Comparison of ENCODE assay signal across 30 cellular contexts in the genomic region with DNA sequence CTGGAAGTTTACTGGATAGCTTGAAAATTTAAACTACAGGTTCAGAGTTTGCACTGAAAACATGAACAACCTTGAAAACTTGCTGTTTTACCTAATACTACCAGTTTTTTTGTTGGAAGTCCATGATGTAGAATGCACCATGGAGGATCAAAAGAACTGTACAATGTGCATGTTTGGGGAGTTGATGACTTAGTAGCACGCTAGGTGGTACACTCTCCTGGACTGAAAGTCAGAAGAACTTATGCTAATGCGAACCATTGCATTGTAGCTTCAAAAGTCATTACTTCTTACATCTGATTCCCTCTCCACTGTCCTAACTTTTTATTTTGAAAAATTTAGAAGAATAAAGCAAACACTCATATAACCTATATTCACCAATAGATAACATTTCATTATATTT.
A peak's percentile ranks its signal among the peaks of the same experiment; 100 is the strongest.
DNase-seq lines count a peak whose midpoint lies in the region; ATAC-seq and TF ChIP-seq lines count a peak whose summit lies in the region.
"Had no signal": no experiment of that assay in that cellular context is flagged by ENCODE, and none has a peak within 500 bp of the region (broad histone marks: within the 10 kb centered on the region; RNA-seq: fewer than 3 reads in every experiment).

No MANE protein-coding gene starts in this region.

- H3K9me3 ChIP-seq in Karpas-422 (ENCODE audit: low read length), result no peaks in the 10 kb centered on the region
- H3K9me3 ChIP-seq: Caco-2, lower lobe of right lung, MG63, ovary, suprapubic skin had no signal

- no peak overlapping the region for H2AFZ ChIP-seq in Karpas-422 (ENCODE audit: low read length)

- no peak for ATAC-seq in HG03571 (IDR thresholded peaks at IDR 0.05; ENCODE audit: unreplicated experiment)
- ATAC-seq: activated CD8-positive, alpha-beta T cell treated with anti-CD3 and anti-CD28 coated beads, Interleukin-2, amount 10 ng/mL, durations not matched to agents 7 days and 5 days; lower lobe of right lung; Right ventricle myocardium inferior; stimulated activated naive B cell treated with anti-CD40 and anti-IgM and Interleukin-4, amounts not matched to agents 10 μg/mL and 1 μg/mL and 100 μg/mL, for 72 hours had no signal

- H3K4me3 ChIP-seq in GM06990 (replicated peaks; ENCODE audit: low read depth, low read length) (no peak overlapping the region), Karpas-422 (ENCODE audit: low read length) (no peak overlapping the region)
- H3K4me3 ChIP-seq: BLaER1 treated with 17β-estradiol and CSF1 and Interleukin-3, amounts not matched to agents 10 nM and 100 nM; dorsolateral prefrontal cortex; lower lobe of right lung; MG63; ovary; right atrium auricular region; suprapubic skin had no signal

- in situ Hi-C loops in SK-MEL-5 (cut with HindIII; ENCODE audit: low pct_unique_long_range_greater_than_20kb, low sequenced_read_pairs), result no loop called here

- H3K4me2 ChIP-seq in Karpas-422 (ENCODE audit: low read depth, low read length, poor library complexity, severe bottlenecking), result no peak overlapping the region
- H3K4me2 ChIP-seq: BLaER1 treated with 17β-estradiol and CSF1 and Interleukin-3, amounts not matched to agents 10 nM and 100 nM had no signal

- no peak for DNase-seq in GM06990 (ENCODE audit: extremely low read depth, insufficient read length)
- DNase-seq in Karpas-422, result peak; percentile 49
- peak; percentile 35 for DNase-seq in SK-MEL-5 (ENCODE audit: low read depth, low spot score)
- no peak for DNase-seq in NCI-H510A (lab: John Stamatoyannopoulos, UW)
- no peak for DNase-seq in putamen (ENCODE audit: low spot score)
- DNase-seq in SKM-1 (lab: John Stamatoyannopoulos, UW; ENCODE audit: unreplicated experiment), result no peak
- DNase-seq: activated CD4-positive, alpha-beta T cell treated with anti-CD3 and anti-CD28 coated beads for 1 hour; activated CD8-positive, alpha-beta T cell treated with anti-CD3 and anti-CD28 coated beads, Interleukin-2, amount 10 ng/mL, durations not matched to agents 7 days and 5 days; activated effector memory CD4-positive, alpha-beta T cell treated with Interleukin-2 at 50 U/mL for 16 hours; activated naive CD8-positive, alpha-beta T cell treated with anti-CD3 and anti-CD28 coated beads for 36 hours; activated T-cell treated with anti-CD3 and anti-CD28 coated beads for 4 hours; Caco-2; dorsolateral prefrontal cortex; glutamatergic neuron; H9; lower lobe of right lung; MG63; NCI-H1436; NCI-H524 treated with DMSO at 0.1 percent for 48 hours; nephron progenitor cell; ovary; stimulated activated CD4-positive, alpha-beta T cell treated with anti-CD3 and anti-CD28 coated beads, Interleukin-4, amount 100 ng/mL, for 24 hours; stimulated activated naive B cell treated with anti-CD40 and anti-IgM and Interleukin-4, amounts not matched to agents 10 μg/mL and 1 μg/mL and 100 μg/mL, for 72 hours; T-helper 1 cell had no signal

- H3K27me3 ChIP-seq in GM06990 (replicated peaks; ENCODE audit: control insufficient read depth, insufficient read depth, low read length) (no peaks in the 10 kb centered on the region), Karpas-422 (ENCODE audit: low read length) (no peaks in the 10 kb centered on the region)
- H3K27me3 ChIP-seq: BLaER1 treated with 17β-estradiol and CSF1 and Interleukin-3, amounts not matched to agents 10 nM and 100 nM; MG63; ovary; right atrium auricular region; suprapubic skin had no signal

- no peaks in the 10 kb centered on the region for H3K9me2 ChIP-seq in Karpas-422 (replicated peaks; ENCODE audit: insufficient read depth, low read length)

- H3K36me3 ChIP-seq in GM06990 (ENCODE audit: control insufficient read depth, insufficient read depth, low read length) (no peaks in the 10 kb centered on the region), Karpas-422 (ENCODE audit: insufficient read depth, low read length) (no peaks in the 10 kb centered on the region)
- H3K36me3 ChIP-seq: BLaER1 treated with 17β-estradiol and CSF1 and Interleukin-3, amounts not matched to agents 10 nM and 100 nM; lower lobe of right lung; MG63; ovary; right atrium auricular region; suprapubic skin had no signal

- peak; percentile 14; the same call in 1 of the 2 replicates for TF ChIP-seq CTCF in 22Rv1 (IDR thresholded peaks at IDR 0.05)
- TF ChIP-seq CTCF in GM06990 (IDR thresholded peaks at IDR 0.05; ENCODE audit: insufficient read depth, low read length, poor library complexity, severe bottlenecking), result peak; percentile 22

- H3K79me2 ChIP-seq in Karpas-422 (ENCODE audit: low read length), result no peaks in the 10 kb centered on the region

- H3K27ac ChIP-seq in 22Rv1 (no peak overlapping the region), Karpas-422 (ENCODE audit: low read length) (no peak overlapping the region)
- H3K27ac ChIP-seq: BLaER1 treated with 17β-estradiol and CSF1 and Interleukin-3, amounts not matched to agents 10 nM and 100 nM; dorsolateral prefrontal cortex; lower lobe of right lung; ovary; right atrium auricular region; suprapubic skin had no signal

- no peak overlapping the region for H3K9ac ChIP-seq in Karpas-422 (ENCODE audit: low read length)
- H3K9ac ChIP-seq: BLaER1 treated with 17β-estradiol and CSF1 and Interleukin-3, amounts not matched to agents 10 nM and 100 nM had no signal

- H3K4me1 ChIP-seq in Karpas-422 (ENCODE audit: low read length), result no peaks in the 10 kb centered on the region
- H3K4me1 ChIP-seq: BLaER1 treated with 17β-estradiol and CSF1 and Interleukin-3, amounts not matched to agents 10 nM and 100 nM; Caco-2; lower lobe of right lung; right atrium auricular region; suprapubic skin had no signal

- H4K20me1 ChIP-seq in Karpas-422 (ENCODE audit: insufficient read depth, low read depth, low read length), result no peaks in the 10 kb centered on the region
- H4K20me1 ChIP-seq: BLaER1 treated with 17β-estradiol and CSF1 and Interleukin-3, amounts not matched to agents 10 nM and 100 nM had no signal

Comparison
In these comparisons a context has a peak if more than half of its experiments do, and no peak if none do; other contexts are left out.
1. DNase-seq: peak in Karpas-422 (single experiment) and SK-MEL-5 (single experiment); none in GM06990 (single experiment), NCI-H510A (single experiment), putamen (single experiment) and SKM-1 (single experiment).